Comparison of ENCODE assay signal across 18 cellular contexts in the genomic region with DNA sequence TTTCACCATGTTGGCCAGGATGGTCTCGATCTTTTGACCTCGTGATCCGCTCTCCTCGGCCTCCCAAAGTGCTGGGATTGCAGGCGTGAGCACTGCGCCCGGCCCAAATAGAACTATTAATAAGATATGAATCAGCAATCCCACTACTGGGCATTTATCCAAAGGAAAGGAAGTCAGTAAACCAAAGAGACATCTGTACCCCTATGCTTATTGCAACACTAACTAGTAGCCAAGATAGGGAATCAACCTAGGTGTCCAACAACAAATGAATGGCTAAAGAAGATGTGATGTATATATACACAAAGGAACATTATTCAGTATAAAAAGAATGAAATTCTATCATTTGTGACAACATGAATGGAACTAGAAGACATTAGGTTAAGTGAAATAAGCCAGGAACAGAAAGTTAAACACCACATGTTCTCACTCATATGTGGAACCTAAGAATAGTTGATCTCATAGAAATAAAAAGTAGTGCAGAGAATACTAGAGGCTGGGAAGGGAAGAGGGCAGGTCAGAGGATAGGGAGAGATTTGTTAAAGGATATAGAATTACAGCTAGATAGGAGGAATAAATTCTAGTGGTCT. TPM values are rescaled to one million over a fixed set of nuclear protein-coding genes. Genes with fewer than 3 reads are reported as not detected.
DNase-seq lines count a peak whose midpoint lies in the region; ATAC-seq, FAIRE-seq and TF ChIP-seq lines count a peak whose summit lies in the region.
"Had no signal": no experiment of that assay in that cellular context is flagged by ENCODE, and none has a peak within 500 bp of the region (broad histone marks: within the 10 kb centered on the region; RNA-seq: fewer than 3 reads in every experiment).

No MANE protein-coding gene starts in this region.

- no peak for TF ChIP-seq CTCF in fibroblast of the aortic adventitia (IDR thresholded peaks at IDR 0.05; ENCODE audit: insufficient read depth, low read length)
- no peak for TF ChIP-seq CTCF in natural killer cell (IDR thresholded peaks at IDR 0.05)

- peaks cover 2 to 3% of the 10 kb centered on the region in 2 donors for H3K9me3 Mint-ChIP-seq in natural killer cell

- H3K27me3 Mint-ChIP-seq in natural killer cell (ENCODE audit: low read depth in 2 of 2), result no peaks in the 10 kb centered on the region
- H3K27me3 Mint-ChIP-seq: activated naive CD8-positive, alpha-beta T cell treated with anti-CD3 and anti-CD28 coated beads for 36 hours had no signal

- no peak overlapping the region for H3K4me3 ChIP-seq in fibroblast of the aortic adventitia (ENCODE audit: low read depth, low read length)
- H3K4me3 ChIP-seq: prostate gland had no signal

- DNase-seq in left ventricle myocardium superior (no peak), left cardiac atrium (no peak), fibroblast of the aortic adventitia (ENCODE audit: low read depth) (peak; percentile 21), RCC 7860 (ENCODE audit: low spot score) (no peak), natural killer cell (no peak), NCI-H2029 (lab: John Stamatoyannopoulos, UW) (no peak)
- DNase-seq: ACHN; activated CD4-positive, alpha-beta T cell treated with anti-CD3 and anti-CD28 coated beads for 4 hours; activated naive CD8-positive, alpha-beta T cell treated with anti-CD3 and anti-CD28 coated beads for 36 hours; hippocampal formation; stimulated activated CD4-positive, alpha-beta T cell treated with anti-CD3 and anti-CD28 coated beads, Interleukin-15, amount 100 ng/mL, for 24 hours had no signal

- no peak overlapping the region for H3K4me3 Mint-ChIP-seq in natural killer cell
- H3K4me3 Mint-ChIP-seq: activated naive CD8-positive, alpha-beta T cell treated with anti-CD3 and anti-CD28 coated beads for 36 hours had no signal

- ATAC-seq in left ventricle myocardium superior, result peak; percentile 21
- no peak for ATAC-seq in left cardiac atrium
- ATAC-seq in GM21367 (IDR thresholded peaks at IDR 0.05; ENCODE audit: unreplicated experiment), result no peak
- ATAC-seq in natural killer cell, result no peak
- ATAC-seq: left lobe of liver had no signal

- H3K4me1 Mint-ChIP-seq in natural killer cell, result peaks cover 30 to 32% of the 10 kb centered on the region in 2 donors

- no peak overlapping the region for H3K27ac Mint-ChIP-seq in natural killer cell
- H3K27ac Mint-ChIP-seq: activated naive CD8-positive, alpha-beta T cell treated with anti-CD3 and anti-CD28 coated beads for 36 hours had no signal

- peaks cover 13% of the 10 kb centered on the region for H3K36me3 Mint-ChIP-seq in natural killer cell

- intact Hi-C loops in left ventricle myocardium superior (cut with micrococcal nuclease) (no loop called here), left cardiac atrium (cut with DNase I) (no loop called here), natural killer cell (cut with micrococcal nuclease) (no loop called here)

- FAIRE-seq in TTC549 (lab: Jason Lieb, UNC) (peak; percentile 5), RCC 7860 (lab: Jason Lieb, UNC) (no peak)
- FAIRE-seq: colon, GM18507, HTR-8/SVneo had no signal

RNA-seq across cellular contexts. Expression of a gene that starts 48.8 kb away (rescaled TPM):
- total RNA-seq in left ventricle myocardium superior (43.8 TPM), left cardiac atrium (10 to 100 TPM; 20.5 to 25.4 TPM), fibroblast of the aortic adventitia (ENCODE audit: low replicate concordance) (11.9 and 31.8 TPM in 2 replicates), natural killer cell (10 to 100 TPM; 14.8 to 18.2 (median 16.7) TPM)
